ENCODE assay signal across 1 cellular context in the genomic region with DNA sequence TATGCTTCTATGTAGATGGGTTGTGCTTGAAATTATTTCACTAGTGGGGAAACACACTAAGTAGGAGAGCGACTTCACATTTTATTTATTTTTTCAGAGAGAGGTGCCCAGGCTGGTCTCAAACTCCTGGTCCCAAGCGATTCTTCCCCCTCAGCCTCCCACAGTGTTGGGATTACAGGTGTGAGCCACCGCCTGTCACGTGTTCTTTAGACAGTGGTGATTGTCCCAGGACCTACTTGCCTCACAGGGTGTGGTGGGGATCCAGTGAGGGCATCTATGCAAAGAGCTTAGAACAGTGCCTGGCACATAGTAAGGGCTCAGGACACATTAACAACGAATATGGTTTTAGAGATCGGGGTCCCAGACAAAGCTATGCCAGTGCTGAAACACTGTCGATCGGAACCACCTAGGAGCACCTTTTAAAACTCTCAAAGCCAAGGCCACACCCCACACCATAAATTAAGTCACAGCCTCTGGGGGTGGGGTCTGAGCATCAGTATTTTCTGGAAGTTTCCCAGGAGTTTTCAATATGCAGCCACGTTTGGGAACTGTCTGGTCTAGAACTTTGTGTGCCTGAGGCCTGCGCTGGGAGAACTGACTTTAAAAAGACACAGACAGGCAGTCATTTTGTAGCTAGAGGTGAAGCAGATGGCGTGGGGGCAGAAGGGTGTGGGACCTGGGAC.
TF ChIP-seq lines count a peak whose summit lies in the region.

No MANE protein-coding gene starts in this region.

TF ChIP-seq in endothelial cell of umbilical vein, 7 proteins besides CTCF, POLR2A, EP300 and RAD21:
- TF ChIP-seq EZH2 (IDR thresholded peaks at IDR 0.05; ENCODE audit: borderline replicate concordance, low read depth, low read length, severe bottlenecking), result no peak
- TF ChIP-seq GATA2 (IDR thresholded peaks at IDR 0.05; ENCODE audit: insufficient read depth, insufficient read length, low read depth, low read length), result no peak
- no peak for TF ChIP-seq MYC (IDR thresholded peaks at IDR 0.05; ENCODE audit: low read depth, low read length)
- no peak for TF ChIP-seq JUN (IDR thresholded peaks at IDR 0.05; ENCODE audit: borderline replicate concordance, insufficient read depth, insufficient read length, low read depth)
- no peak for TF ChIP-seq POLR2AphosphoS5 (IDR thresholded peaks at IDR 0.05; ENCODE audit: insufficient read depth, low read depth, low read length)
- no peak for TF ChIP-seq FOS (IDR thresholded peaks at IDR 0.05; ENCODE audit: borderline replicate concordance, insufficient read depth, low read length)
- TF ChIP-seq, protein P1, sequence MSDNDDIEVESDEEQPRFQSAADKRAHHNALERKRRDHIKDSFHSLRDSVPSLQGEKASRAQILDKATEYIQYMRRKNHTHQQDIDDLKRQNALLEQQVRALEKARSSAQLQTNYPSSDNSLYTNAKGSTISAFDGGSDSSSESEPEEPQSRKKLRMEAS (IDR thresholded peaks at IDR 0.05; ENCODE audit: insufficient read depth, insufficient read length), result no peak
TF ChIP-seq in endothelial cell of umbilical vein: peak in this region for 0.
